In the genomic region with DNA sequence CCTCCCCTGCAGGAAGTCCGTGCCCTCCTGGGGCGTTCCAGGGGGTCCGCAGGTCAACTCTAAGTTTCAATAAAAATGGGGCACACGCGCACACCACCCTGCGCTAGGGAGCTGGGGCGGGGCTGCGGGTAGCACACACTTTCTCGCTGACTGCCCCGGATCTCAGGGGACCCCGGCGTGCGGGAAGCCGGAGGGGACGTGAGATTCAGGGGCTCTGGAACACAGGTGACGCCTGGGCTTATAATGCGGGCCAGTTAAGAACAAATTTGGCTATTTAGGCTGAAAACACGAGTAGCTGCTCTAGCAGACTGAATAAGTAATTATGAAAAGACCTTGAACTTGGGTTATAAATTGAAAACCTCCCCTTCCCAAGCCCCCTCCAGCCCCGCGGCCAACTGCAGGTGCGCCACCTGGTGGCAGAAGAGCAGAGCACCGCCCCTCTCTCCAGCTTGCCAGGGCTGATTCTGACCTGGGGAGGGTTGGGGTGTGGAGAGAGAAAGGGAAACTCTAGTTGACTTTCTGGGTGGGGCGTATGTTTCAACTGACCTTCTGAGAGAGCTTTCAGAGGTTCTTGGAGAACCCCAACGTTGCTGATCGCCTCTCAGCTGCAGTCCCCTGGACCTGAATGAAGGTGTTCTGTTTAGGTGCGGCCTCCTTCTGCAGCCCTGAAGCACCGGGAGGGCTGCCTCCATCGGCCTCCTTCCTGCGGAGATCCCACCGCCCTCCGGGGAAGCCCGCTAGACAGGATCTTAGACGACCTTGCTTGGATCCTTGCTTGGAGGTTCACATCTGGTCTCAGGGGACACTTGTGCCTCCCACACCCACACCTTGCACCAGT, we compare ENCODE assay signal across 8 cellular contexts.
DNase-seq lines count a peak whose midpoint lies in the region; ATAC-seq and TF ChIP-seq lines count a peak whose summit lies in the region.

No MANE protein-coding gene starts in this region.

- DNase-seq in Caco-2 (peak in 1 of 2 experiments; percentile 52), MV-4-11 (lab: John Stamatoyannopoulos, UW) (peak; percentile 2), suprapubic skin (ENCODE audit: low spot score in 2 of 2) (no peak), omental fat pad (ENCODE audit: low spot score) (no peak)
- DNase-seq in activated CD4-positive, alpha-beta T cell treated with anti-CD3 and anti-CD28 coated beads, Interleukin-2, amount 10 ng/mL, durations not matched to agents 24 days and 14 days: peak; percentile 84
- DNase-seq in effector CD4-positive, alpha-beta T cell: peak; percentile 47
- DNase-seq in naive thymus-derived CD4-positive, alpha-beta T cell: peak; percentile 20 to 66 (median 51)

- H3K4me3 ChIP-seq in Caco-2 (ENCODE audit: low read depth, low read length): no peak overlapping the region
- peak overlapping the region; percentile 21 for H3K4me3 ChIP-seq in naive thymus-derived CD4-positive, alpha-beta T cell (ENCODE audit: low read length)
- peak overlapping the region; percentile 17 for H3K4me3 ChIP-seq in suprapubic skin

- no peaks in the 10 kb centered on the region for H3K36me3 Mint-ChIP-seq in Caco-2 (ENCODE audit: insufficient read depth, unreplicated experiment)
- no peaks in the 10 kb centered on the region for H3K36me3 Mint-ChIP-seq in activated CD4-positive, alpha-beta T cell treated with anti-CD3 and anti-CD28 coated beads, Interleukin-2, amount 10 ng/mL, durations not matched to agents 24 days and 14 days (ENCODE audit: low read depth)
- no peaks in the 10 kb centered on the region for H3K36me3 Mint-ChIP-seq in naive thymus-derived CD4-positive, alpha-beta T cell

- no peak overlapping the region for H3K27ac ChIP-seq in naive thymus-derived CD4-positive, alpha-beta T cell (ENCODE audit: low read depth, low read length)
- no peak overlapping the region for H3K27ac ChIP-seq in suprapubic skin

- 15% methylated on average over 16 of the region's 33 CpGs for WGBS in suprapubic skin

- intact Hi-C loops in Caco-2 (cut with micrococcal nuclease; ENCODE audit: unreplicated experiment): no loop called here
- intact Hi-C loops in activated CD4-positive, alpha-beta T cell treated with anti-CD3 and anti-CD28 coated beads, Interleukin-2, amount 10 ng/mL, durations not matched to agents 24 days and 14 days (cut with micrococcal nuclease): no loop called here
- intact Hi-C loops in naive thymus-derived CD4-positive, alpha-beta T cell (cut with micrococcal nuclease): no loop called here

- TF ChIP-seq EP300 in suprapubic skin (IDR thresholded peaks at IDR 0.05): no peak

- no peak overlapping the region for H3K27ac Mint-ChIP-seq in Caco-2 (ENCODE audit: unreplicated experiment)
- no peak overlapping the region for H3K27ac Mint-ChIP-seq in activated CD4-positive, alpha-beta T cell treated with anti-CD3 and anti-CD28 coated beads, Interleukin-2, amount 10 ng/mL, durations not matched to agents 24 days and 14 days
- H3K27ac Mint-ChIP-seq in naive thymus-derived CD4-positive, alpha-beta T cell: no peak overlapping the region

- no peaks in the 10 kb centered on the region for H3K27me3 Mint-ChIP-seq in Caco-2 (ENCODE audit: insufficient read depth, unreplicated experiment)
- peaks cover 6% of the 10 kb centered on the region for H3K27me3 Mint-ChIP-seq in activated CD4-positive, alpha-beta T cell treated with anti-CD3 and anti-CD28 coated beads, Interleukin-2, amount 10 ng/mL, durations not matched to agents 24 days and 14 days
- peaks cover 5 to 29% (median 15%) of the 10 kb centered on the region in 5 donors for H3K27me3 Mint-ChIP-seq in naive thymus-derived CD4-positive, alpha-beta T cell

- CTCF ChIA-PET in Caco-2 (lab: Charles Lee): no interaction called here
- CTCF ChIA-PET in naive thymus-derived CD4-positive, alpha-beta T cell (lab: Charles Lee): interaction anchor here (0.6 to 1.6 kb wide), 3 partner anchors 64 to 307 kb away, joined by 3 read pairs; no protein-coding TSS in a partner anchor

- H3K9me3 ChIP-seq in Caco-2: no peaks in the 10 kb centered on the region
- H3K9me3 ChIP-seq in naive thymus-derived CD4-positive, alpha-beta T cell (ENCODE audit: control insufficient read depth in 2 of 3, low read length in 3 of 3): no peaks in the 10 kb centered on the region
- H3K9me3 ChIP-seq in suprapubic skin: no peaks in the 10 kb centered on the region

- TF ChIP-seq POLR2A in suprapubic skin (IDR thresholded peaks at IDR 0.05): no peak

- H3K36me3 ChIP-seq in Caco-2 (ENCODE audit: control insufficient read depth, insufficient read depth, low read length) (no peaks in the 10 kb centered on the region), suprapubic skin (no peaks in the 10 kb centered on the region)
- no peaks in the 10 kb centered on the region for H3K36me3 ChIP-seq in naive thymus-derived CD4-positive, alpha-beta T cell (ENCODE audit: control insufficient read depth in 2 of 3, insufficient read depth in 3 of 3, low read length in 3 of 3)

- no peaks in the 10 kb centered on the region for H3K4me1 Mint-ChIP-seq in Caco-2 (ENCODE audit: low read depth, unreplicated experiment)
- peaks cover 3% of the 10 kb centered on the region for H3K4me1 Mint-ChIP-seq in activated CD4-positive, alpha-beta T cell treated with anti-CD3 and anti-CD28 coated beads, Interleukin-2, amount 10 ng/mL, durations not matched to agents 24 days and 14 days
- peaks cover 3 to 18% (median 5%) of the 10 kb centered on the region in 7 donors for H3K4me1 Mint-ChIP-seq in naive thymus-derived CD4-positive, alpha-beta T cell

- no peaks in the 10 kb centered on the region for H3K27me3 ChIP-seq in Caco-2 (replicated peaks; ENCODE audit: control insufficient read depth, insufficient read depth, low read length)
- peaks cover 0 to 8% of the 10 kb centered on the region in 2 donors for H3K27me3 ChIP-seq in naive thymus-derived CD4-positive, alpha-beta T cell (ENCODE audit: control insufficient read depth in 2 of 2, insufficient read depth in 2 of 2, low read length in 2 of 2)
- peaks cover 7% of the 10 kb centered on the region for H3K27me3 ChIP-seq in suprapubic skin

- no peaks in the 10 kb centered on the region for H3K9me3 Mint-ChIP-seq in Caco-2 (ENCODE audit: unreplicated experiment)
- no peaks in the 10 kb centered on the region for H3K9me3 Mint-ChIP-seq in activated CD4-positive, alpha-beta T cell treated with anti-CD3 and anti-CD28 coated beads, Interleukin-2, amount 10 ng/mL, durations not matched to agents 24 days and 14 days
- no peaks in the 10 kb centered on the region for H3K9me3 Mint-ChIP-seq in naive thymus-derived CD4-positive, alpha-beta T cell

- BruUV-seq in Caco-2 (replicated peaks; lab: Mats Ljungman, UMichigan): no TSS peak

- no peak overlapping the region for H3K4me3 Mint-ChIP-seq in Caco-2 (ENCODE audit: unreplicated experiment)
- peak overlapping the region; percentile 32 for H3K4me3 Mint-ChIP-seq in activated CD4-positive, alpha-beta T cell treated with anti-CD3 and anti-CD28 coated beads, Interleukin-2, amount 10 ng/mL, durations not matched to agents 24 days and 14 days
- peak overlapping the region in 9 of 10 donors; percentile 57 to 81 (median 76) for H3K4me3 Mint-ChIP-seq in naive thymus-derived CD4-positive, alpha-beta T cell

- no peaks in the 10 kb centered on the region for H3K4me1 ChIP-seq in Caco-2
- peaks cover 4 to 6% of the 10 kb centered on the region in 2 donors for H3K4me1 ChIP-seq in naive thymus-derived CD4-positive, alpha-beta T cell (ENCODE audit: control insufficient read depth in 2 of 2, insufficient read depth in 2 of 2, low read length in 2 of 2)
- peaks cover 33% of the 10 kb centered on the region for H3K4me1 ChIP-seq in suprapubic skin

- peak; percentile 73 for ATAC-seq in GM21529 (IDR thresholded peaks at IDR 0.05; ENCODE audit: unreplicated experiment)
- ATAC-seq in naive thymus-derived CD4-positive, alpha-beta T cell: peak; percentile 83
- no peak for ATAC-seq in omental fat pad (ENCODE audit: low FRiP score)

- POLR2A ChIA-PET in Caco-2 (lab: Charles Lee): no interaction called here
- POLR2A ChIA-PET in naive thymus-derived CD4-positive, alpha-beta T cell (lab: Charles Lee): interaction anchor here (1.1 kb wide), 1 partner anchor 18 kb away, joined by 3 read pairs; no protein-coding TSS in a partner anchor

- TF ChIP-seq CTCF in Caco-2 (IDR thresholded peaks at IDR 0.05; ENCODE audit: insufficient read depth in 1 of 2, low read depth in 1 of 2, low read length in 1 of 2, severe bottlenecking in 1 of 2, unreplicated experiment in 1 of 2) (peak; percentile 86 to 88), suprapubic skin (IDR thresholded peaks at IDR 0.05) (peak; percentile 41 to 86), omental fat pad (IDR thresholded peaks at IDR 0.05) (no peak)

Comparison
In these comparisons a context has a peak if more than half of its experiments do, and no peak if none do; other contexts are left out.
1. DNase-seq: peak in MV-4-11 (single experiment), activated CD4-positive, alpha-beta T cell treated with anti-CD3 and anti-CD28 coated beads, Interleukin-2, amount 10 ng/mL, durations not matched to agents 24 days and 14 days (single experiment), effector CD4-positive, alpha-beta T cell (single experiment) and naive thymus-derived CD4-positive, alpha-beta T cell (9 of 9); none in suprapubic skin (0 of 2) and omental fat pad (single experiment).
2. CTCF ChIP-seq: peak in Caco-2 (2 of 2) and suprapubic skin (2 of 2); none in omental fat pad (0 of 3).